15 cellular contexts compared by ENCODE assay signal in genomic region chr10:11869743-11870460, GRCh38. TPM values are rescaled to one million over a fixed set of nuclear protein-coding genes. Genes with fewer than 3 reads are reported as not detected.
A peak's percentile ranks its signal among the peaks of the same experiment; 100 is the strongest.
DNase-seq lines count a peak whose midpoint lies in the region; ATAC-seq, FAIRE-seq and TF ChIP-seq lines count a peak whose summit lies in the region.
"Had no signal": no experiment of that assay in that cellular context is flagged by ENCODE, and none has a peak within 500 bp of the region (broad histone marks: within the 10 kb centered on the region; RNA-seq: fewer than 3 reads in every experiment).

No MANE protein-coding gene starts in this region.

- H2BK20ac ChIP-seq in IMR-90 (ENCODE audit: low read depth, low read length): no peak overlapping the region

- H3K79me1 ChIP-seq in IMR-90 (ENCODE audit: low read depth in 1 of 2, low read length in 2 of 2): no peaks in the 10 kb centered on the region

- FAIRE-seq in keratinocyte (lab: Jason Lieb, UNC): no peak

- no peak for TF ChIP-seq CTCF in IMR-90 (conservative IDR thresholded peaks at IDR 0.05; ENCODE audit: low read depth, low read length)
- TF ChIP-seq CTCF in coronary artery (IDR thresholded peaks at IDR 0.05): no peak
- TF ChIP-seq CTCF in keratinocyte (optimal IDR thresholded peaks at IDR 0.05 in 1 of 3, IDR thresholded peaks at IDR 0.05 in 1 of 3, conservative IDR thresholded peaks at IDR 0.05 in 1 of 3; ENCODE audit: extremely low read depth in 1 of 3, insufficient read depth in 2 of 3, low read length in 3 of 3): no peak
- TF ChIP-seq CTCF in stomach (IDR thresholded peaks at IDR 0.05): no peak

- H4K91ac ChIP-seq in IMR-90 (ENCODE audit: insufficient read depth, low read depth, low read length): no peak overlapping the region

- peaks cover 4% of the 10 kb centered on the region; the same call in 1 of the 2 replicates for H3K9me1 ChIP-seq in IMR-90 (ENCODE audit: insufficient read depth, low read length)
- no peaks in the 10 kb centered on the region for H3K9me1 ChIP-seq in keratinocyte (ENCODE audit: control insufficient read depth, extremely low read depth, insufficient read depth, low read length)

- H3K4ac ChIP-seq in IMR-90 (ENCODE audit: low read depth, low read length): no peak overlapping the region

- POLR2A ChIA-PET in IMR-90 (lab: Charles Lee; ENCODE audit: unreplicated experiment): no interaction called here

- H2AK9ac ChIP-seq in IMR-90 (replicated peaks; ENCODE audit: low read depth, low read length, poor library complexity): no peak overlapping the region

- H3K56ac ChIP-seq in IMR-90 (ENCODE audit: extremely low read depth, insufficient read depth, low read length): no peak overlapping the region

- no peak overlapping the region for H2BK5ac ChIP-seq in IMR-90 (ENCODE audit: low read depth, low read length, poor library complexity, severe bottlenecking)

- no peaks in the 10 kb centered on the region for H3K27me3 ChIP-seq in IMR-90 (ENCODE audit: control insufficient read depth, insufficient read depth, low read length)
- H3K27me3 ChIP-seq in keratinocyte (ENCODE audit: control insufficient read depth, extremely low read depth, insufficient read depth, low read length): no peaks in the 10 kb centered on the region
- H3K27me3 ChIP-seq in stomach: peaks cover 0 to 17% (median 0%) of the 10 kb centered on the region in 3 donors
- H3K27me3 ChIP-seq: neutrophil had no signal

- no peak overlapping the region for H2BK120ac ChIP-seq in IMR-90 (ENCODE audit: low read depth, low read length)

- dilution Hi-C loops in IMR-90 (cut with HindIII; ENCODE audit: low sequenced_read_pairs, unreplicated experiment): no loop called here
- dilution Hi-C loops in keratinocyte (cut with MboI; ENCODE audit: extremely low pct_ligation_motif_present, low sequenced_read_pairs): no loop called here

- no peak overlapping the region for H3K18ac ChIP-seq in IMR-90 (ENCODE audit: low read depth, low read length)

- H2AFZ ChIP-seq in IMR-90 (replicated peaks; ENCODE audit: low read length, poor library complexity) (peak overlapping the region; percentile 64), keratinocyte (ENCODE audit: control insufficient read depth, low read length) (no peak overlapping the region)

- no peak overlapping the region for H4K8ac ChIP-seq in IMR-90 (ENCODE audit: low read depth in 2 of 2, low read length in 2 of 2)

- TF ChIP-seq POLR2A in IMR-90 (IDR thresholded peaks at IDR 0.05; ENCODE audit: low read depth, low read length) (no peak), stomach (IDR thresholded peaks at IDR 0.05) (no peak)

- H3K9me3 ChIP-seq in IMR-90 (ENCODE audit: control insufficient read depth, insufficient read depth, low read length): no peaks in the 10 kb centered on the region
- no peaks in the 10 kb centered on the region for H3K9me3 ChIP-seq in keratinocyte (ENCODE audit: control insufficient read depth, low read depth, low read length)
- H3K9me3 ChIP-seq in stomach: no peaks in the 10 kb centered on the region
- H3K9me3 ChIP-seq: neutrophil had no signal

- H3K23ac ChIP-seq in IMR-90 (ENCODE audit: low read depth, low read length): no peak overlapping the region

- CTCF ChIA-PET in IMR-90 (lab: Yijun Ruan, JAX): interaction anchor here (0.8 kb wide), 1 partner anchor 51 kb away, joined by 3 read pairs; no protein-coding TSS in a partner anchor

- H3K4me1 ChIP-seq in IMR-90 (ENCODE audit: control insufficient read depth, insufficient read depth, low read length) (peaks cover 3% of the 10 kb centered on the region), keratinocyte (ENCODE audit: control insufficient read depth, extremely low read depth, insufficient read depth, low read length) (peaks cover 31% of the 10 kb centered on the region), stomach (peaks cover 9 to 28% (median 17%) of the 10 kb centered on the region in 4 donors)

- no peak for TF ChIP-seq EP300 in stomach (IDR thresholded peaks at IDR 0.05)

- in situ Hi-C loops in IMR-90 (cut with MboI; ENCODE audit: low sequenced_read_pairs): no loop called here

- H3K4me3 ChIP-seq in IMR-90 (ENCODE audit: insufficient read depth, low read depth, low read length) (no peak overlapping the region), coronary artery (peak overlapping the region; percentile 64), keratinocyte (ENCODE audit: control insufficient read depth in 2 of 3, extremely low read depth in 1 of 3, insufficient read depth in 2 of 3, low read depth in 1 of 3, low read length in 3 of 3) (no peak overlapping the region), stomach (peak overlapping the region; percentile 13 to 35 (median 26))

- H3K27ac ChIP-seq in IMR-90 (ENCODE audit: insufficient read depth, low read length) (no peak overlapping the region), coronary artery (no peak overlapping the region), keratinocyte (ENCODE audit: control insufficient read depth, insufficient read depth, low read length) (peak overlapping the region; percentile 64), stomach (no peak overlapping the region)
- H3K27ac ChIP-seq: neutrophil had no signal

- H3K9ac ChIP-seq in IMR-90 (ENCODE audit: low read depth, low read length): no peak overlapping the region
- peak overlapping the region; percentile 31 for H3K9ac ChIP-seq in keratinocyte (ENCODE audit: control insufficient read depth, extremely low read depth, insufficient read depth, low read length)

- 13% methylated on average over 15 of the region's 78 CpGs; no CpG with 5 or more reads in 1 of the 2 experiments for WGBS in IMR-90 (ENCODE audit: extremely low coverage in 2 of 2, insufficient read length in 1 of 2), 2 experiments
- WGBS in stomach, 5 donors: 56 to 77% (median 66%) methylated on average over 27 to 78 of the region's 78 CpGs

- H2BK15ac ChIP-seq in IMR-90 (ENCODE audit: low read depth, low read length): no peak overlapping the region

- no peaks in the 10 kb centered on the region for H4K20me1 ChIP-seq in IMR-90 (ENCODE audit: insufficient read depth, low read length)
- H4K20me1 ChIP-seq in keratinocyte (ENCODE audit: control insufficient read depth, extremely low read depth, insufficient read depth, low read length): no peaks in the 10 kb centered on the region

- DNase-seq in IMR-90 (no peak), coronary artery (ENCODE audit: low spot score) (no peak), keratinocyte (ENCODE audit: low read depth, low spot score) (no peak), stomach (no peak), mucosa of gallbladder (ENCODE audit: low spot score) (no peak), NCI-H2029 (lab: John Stamatoyannopoulos, UW) (no peak), COR-L47 (lab: John Stamatoyannopoulos, UW) (no peak), posterior vena cava (ENCODE audit: low spot score) (no peak)
- DNase-seq: activated naive CD8-positive, alpha-beta T cell treated with anti-CD3 and anti-CD28 coated beads, Interleukin-2, amount 50 U/mL, for 24 hours; effector memory CD4-positive, alpha-beta T cell; stimulated activated CD4-positive, alpha-beta T cell treated with anti-CD3 and anti-CD28 coated beads, Interleukin-2, amount 100 ng/mL, for 24 hours; stimulated activated naive B cell treated with anti-CD40 and anti-IgM and Interleukin-4, amounts not matched to agents 10 μg/mL and 1 μg/mL and 100 μg/mL, for 72 hours; SW 1271 had no signal

- peaks cover 6% of the 10 kb centered on the region for H3K79me2 ChIP-seq in keratinocyte (ENCODE audit: control insufficient read depth, insufficient read depth, low read length)

- no peak overlapping the region for H3K14ac ChIP-seq in IMR-90 (replicated peaks; ENCODE audit: low read depth, low read length)

- H3K36me3 ChIP-seq in IMR-90 (ENCODE audit: control insufficient read depth, insufficient read depth, low read length): no peaks in the 10 kb centered on the region
- peaks cover 0 to 14% of the 10 kb centered on the region in 2 experiments for H3K36me3 ChIP-seq in keratinocyte (ENCODE audit: control insufficient read depth in 2 of 2, extremely low read depth in 1 of 2, insufficient read depth in 2 of 2, low read length in 2 of 2)
- peaks cover 0 to 43% (median 33%) of the 10 kb centered on the region in 4 donors for H3K36me3 ChIP-seq in stomach
- H3K36me3 ChIP-seq: neutrophil had no signal

- no peak overlapping the region for H2AK5ac ChIP-seq in IMR-90 (ENCODE audit: low read depth, low read length)

- H4K5ac ChIP-seq in IMR-90 (ENCODE audit: low read depth, low read length): no peak overlapping the region

- intact Hi-C loops in IMR-90 (cut with micrococcal nuclease) (no loop called here), stomach (cut with DNase I; ENCODE audit: low total_unique reads) (no loop called here), posterior vena cava (cut with DNase I) (no loop called here)

- BruUV-seq in IMR-90 (replicated peaks; lab: Mats Ljungman, UMichigan): no TSS peak

- H3K4me2 ChIP-seq in IMR-90 (ENCODE audit: low read depth, low read length) (no peak overlapping the region), keratinocyte (ENCODE audit: control insufficient read depth, extremely low read depth, insufficient read depth, low read depth, low read length) (peak overlapping the region; percentile 52)

- peak; percentile 56 for ATAC-seq in IMR-90 (ENCODE audit: low read depth)
- ATAC-seq: activated CD4-positive, CD25-positive, alpha-beta regulatory T cell treated with anti-CD3 and anti-CD28 coated beads, Interleukin-2, amount 50 U/mL, for 24 hours; activated naive CD8-positive, alpha-beta T cell treated with anti-CD3 and anti-CD28 coated beads, Interleukin-2, amount 50 U/mL, for 24 hours had no signal

- no peak for TF ChIP-seq RAD21 in IMR-90 (IDR thresholded peaks at IDR 0.05; ENCODE audit: low read length)

TF ChIP-seq in IMR-90, 13 proteins besides CTCF, POLR2A, EP300 and RAD21 (continues in another document):
- no peak for TF ChIP-seq RCOR1 (IDR thresholded peaks at IDR 0.05; ENCODE audit: insufficient replicate concordance, low read length)
- no peak for TF ChIP-seq MAFK (IDR thresholded peaks at IDR 0.05; ENCODE audit: low read depth, low read length)

RNA-seq across cellular contexts. Expression of gene PROSER2, which starts 46.7 kb away (rescaled TPM):
- total RNA-seq in IMR-90 (2012; rRNA removed) (1.4 TPM in 2 replicates), stomach (10 to 100 TPM in 2 of 5 donors, 1 to 10 TPM in 2, not detected in 1; 1.3 to 16.2 (median 9.5) TPM), mucosa of gallbladder (8.8 TPM), posterior vena cava (1 to 10 TPM; 1.6 to 2.0 TPM)
- polyA plus RNA-seq in IMR-90 (2012; rRNA removed) (2.0 and 2.1 TPM in 2 replicates), keratinocyte (7.3 to 13.0 TPM (median 10.2 TPM) in 3 replicates), stomach (10 to 100 TPM in 1 of 3 donors, 1 to 10 TPM in 2; 5.2 to 13.4 (median 5.7) TPM)
- 2.3 and 2.7 TPM in 2 replicates for polyA plus RNA-seq in IMR-90 (2012; cell fraction: cytosol; rRNA removed)
- polyA plus RNA-seq in IMR-90 (2012; cell fraction: nucleus; rRNA removed; ENCODE audit: low replicate concordance): 1.8 and 3.5 TPM in 2 replicates
- polyA plus RNA-seq in keratinocyte (2011; ENCODE audit: low read depth): 14.9 TPM
- 6.2 and 10.5 TPM in 2 replicates for polyA plus RNA-seq in keratinocyte (2011; cell fraction: cytosol; rRNA removed)
- polyA plus RNA-seq in keratinocyte (2011; cell fraction: nucleus; rRNA removed): 11.8 and 14.4 TPM in 2 replicates
- polyA plus RNA-seq in keratinocyte (2012; ENCODE audit: low replicate concordance): 12.9 and 25.7 TPM in 2 replicates
- 4.8 to 20.4 TPM (median 6.0 TPM) in 3 replicates for polyA minus RNA-seq in keratinocyte
- 16.3 TPM for polyA minus RNA-seq in keratinocyte (2011; cell fraction: cytosol; rRNA and poly(A)+ RNA removed)
- 7.8 and 14.4 TPM in 2 replicates for polyA minus RNA-seq in keratinocyte (2011; cell fraction: nucleus; rRNA and poly(A)+ RNA removed)

Comparison
In these comparisons a context has a peak if more than half of its experiments do, and no peak if none do; other contexts are left out.
1. H3K4me3 ChIP-seq: peak in coronary artery (single experiment) and stomach (4 of 4); none in IMR-90 (single experiment) and keratinocyte (0 of 3).